ENCODE assay signal across 1 cellular context in genomic region chr12:121371404-121371803, GRCh38.
TF ChIP-seq lines count a peak whose summit lies in the region.

No MANE protein-coding gene starts in this region.

TF ChIP-seq in HepG2, 621 proteins besides CTCF, POLR2A, EP300 and RAD21 (continued from another document and continues in another):
- no peak for TF ChIP-seq MLX (CRISPR knock-in tag; IDR thresholded peaks at IDR 0.05)
- no peak for TF ChIP-seq SCMH1 (CRISPR knock-in tag; IDR thresholded peaks at IDR 0.05; ENCODE audit: borderline replicate concordance)
- no peak for TF ChIP-seq CSRNP1 (CRISPR knock-in tag; IDR thresholded peaks at IDR 0.05)
- TF ChIP-seq FOXP4 (CRISPR knock-in tag; IDR thresholded peaks at IDR 0.05), result no peak
- TF ChIP-seq NCOA2 (CRISPR knock-in tag; IDR thresholded peaks at IDR 0.05), result no peak
- no peak for TF ChIP-seq ZNF18 (CRISPR knock-in tag; IDR thresholded peaks at IDR 0.05; ENCODE audit: insufficient replicate concordance)
- no peak for TF ChIP-seq SP4 (CRISPR knock-in tag; IDR thresholded peaks at IDR 0.05)
- no peak for TF ChIP-seq BATF2 (CRISPR knock-in tag; IDR thresholded peaks at IDR 0.05)
- TF ChIP-seq ZNF331 (CRISPR knock-in tag; IDR thresholded peaks at IDR 0.05), result no peak
- TF ChIP-seq RXRB (CRISPR knock-in tag; IDR thresholded peaks at IDR 0.05; ENCODE audit: borderline replicate concordance), result peak; percentile 67
- no peak for TF ChIP-seq RELA (CRISPR knock-in tag; IDR thresholded peaks at IDR 0.05)
- TF ChIP-seq PBX3 (CRISPR knock-in tag; IDR thresholded peaks at IDR 0.05; ENCODE audit: borderline replicate concordance), result no peak
- no peak for TF ChIP-seq SKI (IDR thresholded peaks at IDR 0.05; ENCODE audit: partially characterized antibody)
- TF ChIP-seq ZFAT (CRISPR knock-in tag; conservative IDR thresholded peaks at IDR 0.05), result no peak
- no peak for TF ChIP-seq POGZ (CRISPR knock-in tag; IDR thresholded peaks at IDR 0.05)
- TF ChIP-seq MTA3 (CRISPR knock-in tag; IDR thresholded peaks at IDR 0.05), result no peak
- no peak for TF ChIP-seq ZNF382 (CRISPR knock-in tag; IDR thresholded peaks at IDR 0.05; ENCODE audit: borderline replicate concordance)
- peak; percentile 18; the same call in 1 of the 2 replicates for TF ChIP-seq RXRA (CRISPR knock-in tag; IDR thresholded peaks at IDR 0.05)
- no peak for TF ChIP-seq SP1 (IDR thresholded peaks at IDR 0.05)
- TF ChIP-seq SP1 (CRISPR knock-in tag; IDR thresholded peaks at IDR 0.05), result no peak
- peak; percentile 24; the same call in 1 of the 2 replicates for TF ChIP-seq ZNF770 (CRISPR knock-in tag; IDR thresholded peaks at IDR 0.05)
- TF ChIP-seq RNF219 (CRISPR knock-in tag; IDR thresholded peaks at IDR 0.05), result no peak
- no peak for TF ChIP-seq CAMTA2 (CRISPR knock-in tag; IDR thresholded peaks at IDR 0.05; ENCODE audit: borderline replicate concordance)
- no peak for TF ChIP-seq ZFX (CRISPR knock-in tag; IDR thresholded peaks at IDR 0.05; ENCODE audit: low read depth)
- TF ChIP-seq SAP130 (CRISPR knock-in tag; IDR thresholded peaks at IDR 0.05; ENCODE audit: low read depth), result peak; percentile 26
- no peak for TF ChIP-seq TBP (CRISPR knock-in tag; IDR thresholded peaks at IDR 0.05)
- TF ChIP-seq PATZ1 (CRISPR knock-in tag; IDR thresholded peaks at IDR 0.05), result peak; percentile 77
- no peak for TF ChIP-seq ZNF44 (CRISPR knock-in tag; IDR thresholded peaks at IDR 0.05)
- TF ChIP-seq ZBTB40 (IDR thresholded peaks at IDR 0.05), result no peak
- TF ChIP-seq ZBTB40 (CRISPR knock-in tag; IDR thresholded peaks at IDR 0.05), result no peak
- TF ChIP-seq AGO2 (optimal IDR thresholded peaks at IDR 0.05; ENCODE audit: low read depth, low read length), result no peak
